1 cellular context compared by ENCODE assay signal in genomic region chr16:4113358-4114256, GRCh38.
A peak's percentile ranks its signal among the peaks of the same experiment; 100 is the strongest.
TF ChIP-seq lines count a peak whose summit lies in the region.

No MANE protein-coding gene starts in this region.

TF ChIP-seq in HepG2, 621 proteins besides CTCF, POLR2A, EP300 and RAD21 (continued from another document and continues in another):
- TF ChIP-seq ZFP41 (CRISPR knock-in tag; IDR thresholded peaks at IDR 0.05; ENCODE audit: borderline replicate concordance): no peak
- no peak for TF ChIP-seq MXD4 (CRISPR knock-in tag; IDR thresholded peaks at IDR 0.05)
- no peak for TF ChIP-seq SOX13 (IDR thresholded peaks at IDR 0.05)
- TF ChIP-seq SOX13 (CRISPR knock-in tag; conservative IDR thresholded peaks at IDR 0.05 in 1 of 2, IDR thresholded peaks at IDR 0.05 in 1 of 2): no peak; a peak in 1 of 4 replicates
- TF ChIP-seq ZNF12 (CRISPR knock-in tag; IDR thresholded peaks at IDR 0.05): no peak
- TF ChIP-seq E2F2 (CRISPR knock-in tag; IDR thresholded peaks at IDR 0.05; ENCODE audit: borderline replicate concordance): 0 out of 2 replicates have a peak, but pooled peaks have one; percentile 31
- no peak for TF ChIP-seq LRRFIP1 (CRISPR knock-in tag; conservative IDR thresholded peaks at IDR 0.05)
- TF ChIP-seq GPN1 (CRISPR knock-in tag; IDR thresholded peaks at IDR 0.05; ENCODE audit: borderline replicate concordance): no peak
- TF ChIP-seq ZNF513 (CRISPR knock-in tag; conservative IDR thresholded peaks at IDR 0.05): no peak
- TF ChIP-seq, protein P1, sequence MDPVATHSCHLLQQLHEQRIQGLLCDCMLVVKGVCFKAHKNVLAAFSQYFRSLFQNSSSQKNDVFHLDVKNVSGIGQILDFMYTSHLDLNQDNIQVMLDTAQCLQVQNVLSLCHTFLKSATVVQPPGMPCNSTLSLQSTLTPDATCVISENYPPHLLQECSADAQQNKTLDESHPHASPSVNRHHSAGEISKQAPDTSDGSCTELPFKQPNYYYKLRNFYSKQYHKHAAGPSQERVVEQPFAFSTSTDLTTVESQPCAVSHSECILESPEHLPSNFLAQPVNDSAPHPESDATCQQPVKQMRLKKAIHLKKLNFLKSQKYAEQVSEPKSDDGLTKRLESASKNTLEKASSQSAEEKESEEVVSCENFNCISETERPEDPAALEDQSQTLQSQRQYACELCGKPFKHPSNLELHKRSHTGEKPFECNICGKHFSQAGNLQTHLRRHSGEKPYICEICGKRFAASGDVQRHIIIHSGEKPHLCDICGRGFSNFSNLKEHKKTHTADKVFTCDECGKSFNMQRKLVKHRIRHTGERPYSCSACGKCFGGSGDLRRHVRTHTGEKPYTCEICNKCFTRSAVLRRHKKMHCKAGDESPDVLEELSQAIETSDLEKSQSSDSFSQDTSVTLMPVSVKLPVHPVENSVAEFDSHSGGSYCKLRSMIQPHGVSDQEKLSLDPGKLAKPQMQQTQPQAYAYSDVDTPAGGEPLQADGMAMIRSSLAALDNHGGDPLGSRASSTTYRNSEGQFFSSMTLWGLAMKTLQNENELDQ (CRISPR knock-in tag; IDR thresholded peaks at IDR 0.05; ENCODE audit: borderline replicate concordance): no peak
- no peak for TF ChIP-seq ZBTB21 (CRISPR knock-in tag; IDR thresholded peaks at IDR 0.05)
- TF ChIP-seq NFKB2 (CRISPR knock-in tag; IDR thresholded peaks at IDR 0.05; ENCODE audit: borderline replicate concordance): no peak
- TF ChIP-seq ZBTB4 (CRISPR knock-in tag; IDR thresholded peaks at IDR 0.05; ENCODE audit: borderline replicate concordance): no peak
- TF ChIP-seq PCBP2 (optimal IDR thresholded peaks at IDR 0.05; ENCODE audit: low read depth, low read length, poor library complexity, severe bottlenecking): no peak
- no peak for TF ChIP-seq ZNF337 (CRISPR knock-in tag; IDR thresholded peaks at IDR 0.05; ENCODE audit: borderline replicate concordance, low read depth)
- TF ChIP-seq CBX1 (IDR thresholded peaks at IDR 0.05; ENCODE audit: low read depth): no peak
- no peak for TF ChIP-seq ZKSCAN8 (CRISPR knock-in tag; IDR thresholded peaks at IDR 0.05; ENCODE audit: borderline replicate concordance)
- TF ChIP-seq CBFB (CRISPR knock-in tag; IDR thresholded peaks at IDR 0.05): no peak
- TF ChIP-seq IKZF4 (CRISPR knock-in tag; IDR thresholded peaks at IDR 0.05; ENCODE audit: borderline replicate concordance, low read depth, not compliant biosample characterization): no peak
- TF ChIP-seq ZNF724P (CRISPR knock-in tag; IDR thresholded peaks at IDR 0.05; ENCODE audit: borderline replicate concordance): no peak
- no peak for TF ChIP-seq ZNF709 (CRISPR knock-in tag; IDR thresholded peaks at IDR 0.05)
- peak; percentile 55 to 68; a peak in 3 of 4 replicates for TF ChIP-seq NR2F1 (CRISPR knock-in tag; IDR thresholded peaks at IDR 0.05)
- TF ChIP-seq CREB1 (IDR thresholded peaks at IDR 0.05): no peak
- no peak for TF ChIP-seq CREB1 (CRISPR knock-in tag; IDR thresholded peaks at IDR 0.05)
- TF ChIP-seq MIER2 (CRISPR knock-in tag; IDR thresholded peaks at IDR 0.05): no peak
- TF ChIP-seq KDM6A (CRISPR knock-in tag; IDR thresholded peaks at IDR 0.05; ENCODE audit: low read depth): no peak
- no peak for TF ChIP-seq TCF7 (IDR thresholded peaks at IDR 0.05; ENCODE audit: low read depth)
- TF ChIP-seq ZNF652 (CRISPR knock-in tag; IDR thresholded peaks at IDR 0.05; ENCODE audit: borderline replicate concordance, low read depth): no peak
- TF ChIP-seq HOXA7 (CRISPR knock-in tag; IDR thresholded peaks at IDR 0.05): no peak
- TF ChIP-seq PHF20 (CRISPR knock-in tag; IDR thresholded peaks at IDR 0.05): no peak
- no peak for TF ChIP-seq ISX (CRISPR knock-in tag; conservative IDR thresholded peaks at IDR 0.05)
- TF ChIP-seq SPEN (CRISPR knock-in tag; IDR thresholded peaks at IDR 0.05; ENCODE audit: low read depth): peak; percentile 39; the same call in 1 of the 2 replicates
- TF ChIP-seq ZNF407 (CRISPR knock-in tag; IDR thresholded peaks at IDR 0.05; ENCODE audit: not compliant biosample characterization): no peak
- TF ChIP-seq, protein P2, sequence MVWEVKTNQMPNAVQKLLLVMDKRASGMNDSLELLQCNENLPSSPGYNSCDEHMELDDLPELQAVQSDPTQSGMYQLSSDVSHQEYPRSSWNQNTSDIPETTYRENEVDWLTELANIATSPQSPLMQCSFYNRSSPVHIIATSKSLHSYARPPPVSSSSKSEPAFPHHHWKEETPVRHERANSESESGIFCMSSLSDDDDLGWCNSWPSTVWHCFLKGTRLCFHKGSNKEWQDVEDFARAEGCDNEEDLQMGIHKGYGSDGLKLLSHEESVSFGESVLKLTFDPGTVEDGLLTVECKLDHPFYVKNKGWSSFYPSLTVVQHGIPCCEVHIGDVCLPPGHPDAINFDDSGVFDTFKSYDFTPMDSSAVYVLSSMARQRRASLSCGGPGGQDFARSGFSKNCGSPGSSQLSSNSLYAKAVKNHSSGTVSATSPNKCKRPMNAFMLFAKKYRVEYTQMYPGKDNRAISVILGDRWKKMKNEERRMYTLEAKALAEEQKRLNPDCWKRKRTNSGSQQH (CRISPR knock-in tag; IDR thresholded peaks at IDR 0.05; ENCODE audit: low read depth): no peak
- TF ChIP-seq KDM4B (CRISPR knock-in tag; IDR thresholded peaks at IDR 0.05): no peak
